In genomic region chr13:99614465-99614885, GRCh38 we compare ENCODE assay signal across 1 cellular context.
TF ChIP-seq lines count a peak whose summit lies in the region.

No MANE protein-coding gene starts in this region.

TF ChIP-seq in K562, 482 proteins besides CTCF, POLR2A, EP300 and RAD21 (continued from another document and continues in another):
- no peak for TF ChIP-seq AFF4 (CRISPR knock-in tag; IDR thresholded peaks at IDR 0.05)
- peak; percentile 92 for TF ChIP-seq PRDM10 (IDR thresholded peaks at IDR 0.05; ENCODE audit: partially characterized antibody)
- no peak for TF ChIP-seq RNF2 (IDR thresholded peaks at IDR 0.05)
- no peak for TF ChIP-seq ZNF449 (CRISPR knock-in tag; IDR thresholded peaks at IDR 0.05)
- TF ChIP-seq MTF1 (CRISPR knock-in tag; IDR thresholded peaks at IDR 0.05; ENCODE audit: borderline replicate concordance) = no peak
- no peak for TF ChIP-seq BACH1 (tag; IDR thresholded peaks at IDR 0.05)
- no peak for TF ChIP-seq SREBF1 (IDR thresholded peaks at IDR 0.05; ENCODE audit: borderline replicate concordance, low read depth, low read length)
- TF ChIP-seq CXXC5 (CRISPR knock-in tag; IDR thresholded peaks at IDR 0.05) = 0 out of 2 replicates have a peak, but pooled peaks have one; percentile 19
- TF ChIP-seq SFPQ (IDR thresholded peaks at IDR 0.05; ENCODE audit: low read depth, low read length) = no peak
- TF ChIP-seq GTF2A2 (tag; IDR thresholded peaks at IDR 0.05) = no peak
- no peak for TF ChIP-seq ZNF79 (CRISPR knock-in tag; IDR thresholded peaks at IDR 0.05; ENCODE audit: low read depth)
- TF ChIP-seq SMC3 (conservative IDR thresholded peaks at IDR 0.05; ENCODE audit: insufficient read depth, low read depth, low read length) = 0 out of 2 replicates have a peak, but pooled peaks have one; percentile 15
- TF ChIP-seq TFAP4 (CRISPR knock-in tag; IDR thresholded peaks at IDR 0.05; ENCODE audit: borderline replicate concordance) = peak; percentile 57; the same call in 1 of the 2 replicates
- TF ChIP-seq STAG1 (CRISPR knock-in tag; IDR thresholded peaks at IDR 0.05; ENCODE audit: borderline replicate concordance) = no peak
- TF ChIP-seq ILK (tag; IDR thresholded peaks at IDR 0.05; ENCODE audit: borderline replicate concordance, low read depth) = no peak
- TF ChIP-seq ZNF589 (CRISPR knock-in tag; IDR thresholded peaks at IDR 0.05; ENCODE audit: low read depth) = no peak
- no peak for TF ChIP-seq HMG20A (CRISPR knock-in tag; conservative IDR thresholded peaks at IDR 0.05)
- TF ChIP-seq USF1 (CRISPR knock-in tag; IDR thresholded peaks at IDR 0.05) = no peak
- TF ChIP-seq MAFF (IDR thresholded peaks at IDR 0.05; ENCODE audit: low read length) = no peak
- no peak for TF ChIP-seq ZNF584 (CRISPR knock-in tag; IDR thresholded peaks at IDR 0.05; ENCODE audit: low read depth)
- no peak for TF ChIP-seq POLR2H (tag; IDR thresholded peaks at IDR 0.05; ENCODE audit: low read depth)
- no peak for TF ChIP-seq TEAD4 (IDR thresholded peaks at IDR 0.05; ENCODE audit: low read length)
- no peak for TF ChIP-seq TEAD4 (CRISPR knock-in tag; IDR thresholded peaks at IDR 0.05; ENCODE audit: borderline replicate concordance)
- no peak for TF ChIP-seq HINFP (tag; conservative IDR thresholded peaks at IDR 0.05; ENCODE audit: low read depth)
- TF ChIP-seq ZNF316 (IDR thresholded peaks at IDR 0.05) = no peak
- no peak for TF ChIP-seq HES1 (IDR thresholded peaks at IDR 0.05; ENCODE audit: low read depth)
- no peak for TF ChIP-seq ZNF395 (CRISPR knock-in tag; IDR thresholded peaks at IDR 0.05)
- no peak for TF ChIP-seq LCOR (CRISPR knock-in tag; IDR thresholded peaks at IDR 0.05)
- TF ChIP-seq CBX3 (IDR thresholded peaks at IDR 0.05; ENCODE audit: borderline replicate concordance in 1 of 2, low read length in 2 of 2) = no peak
- no peak for TF ChIP-seq ZNF133 (CRISPR knock-in tag; IDR thresholded peaks at IDR 0.05)
- TF ChIP-seq BHLHE40 (IDR thresholded peaks at IDR 0.05; ENCODE audit: low read length) = peak; percentile 58; the same call in 1 of the 2 replicates
- peak; percentile 45; the same call in 1 of the 2 replicates for TF ChIP-seq VEZF1 (CRISPR knock-in tag; IDR thresholded peaks at IDR 0.05)
- TF ChIP-seq ZBTB34 (CRISPR knock-in tag; IDR thresholded peaks at IDR 0.05) = no peak
- no peak for TF ChIP-seq DEAF1 (CRISPR knock-in tag; IDR thresholded peaks at IDR 0.05)
- TF ChIP-seq ELF1 (tag; IDR thresholded peaks at IDR 0.05) = no peak
- peak; percentile 37; the same call in 1 of the 2 replicates for TF ChIP-seq L3MBTL2 (IDR thresholded peaks at IDR 0.05)
